25 cellular contexts compared by ENCODE assay signal in genomic region chr19:50549927-50550593, GRCh38. TPM values are rescaled to one million over a fixed set of nuclear protein-coding genes. Genes with fewer than 3 reads are reported as not detected.
DNase-seq lines count a peak whose midpoint lies in the region; ATAC-seq lines count a peak whose summit lies in the region.
"Had no signal": no experiment of that assay in that cellular context is flagged by ENCODE, and none has a peak within 500 bp of the region (broad histone marks: within the 10 kb centered on the region; RNA-seq: fewer than 3 reads in every experiment).

No MANE protein-coding gene starts in this region.

- no peak for ATAC-seq in HG02571 (IDR thresholded peaks at IDR 0.05; ENCODE audit: unreplicated experiment)
- ATAC-seq in GM21528 (IDR thresholded peaks at IDR 0.05; ENCODE audit: low FRiP score, unreplicated experiment), result no peak
- ATAC-seq: activated CD4-positive, CD25-positive, alpha-beta regulatory T cell treated with anti-CD3 and anti-CD28 coated beads, Interleukin-2, amount 50 U/mL, for 24 hours; activated T-cell treated with anti-CD3 and anti-CD28 coated beads, Interleukin-2, amount 50 U/mL, for 72 hours; HCT116; sciatic nerve had no signal

- peaks cover 11% of the 10 kb centered on the region; the same call in 1 of the 2 replicates for H3K9me3 ChIP-seq in HUES64 (ENCODE audit: insufficient read depth, low read depth, low read length)

- H3K4me1 ChIP-seq in HUES64 (ENCODE audit: insufficient read depth, low read length), result no peaks in the 10 kb centered on the region
- H3K4me1 ChIP-seq: parathyroid adenoma had no signal

- H3K27ac ChIP-seq in HUES64 (ENCODE audit: low read depth, low read length), result no peak overlapping the region
- peak overlapping the region; percentile 94 for H3K27ac ChIP-seq in caudate nucleus (ENCODE audit: low read depth, low read length)
- H3K27ac ChIP-seq in layer of hippocampus (ENCODE audit: low read depth, low read length), result peak overlapping the region; percentile 92
- peak overlapping the region; percentile 96 for H3K27ac ChIP-seq in temporal lobe (ENCODE audit: low read depth, low read length)
- H3K27ac ChIP-seq: parathyroid adenoma had no signal

- 80% methylated on average over 17 of the region's 17 CpGs for WGBS in HUES64

- peak overlapping the region; percentile 52; the same call in 1 of the 2 replicates for H3K4me3 ChIP-seq in HUES64 (ENCODE audit: low read length)

- H3K27me3 ChIP-seq in HUES64 (ENCODE audit: insufficient read depth, low read length) (peaks cover 50% of the 10 kb centered on the region), layer of hippocampus (ENCODE audit: control insufficient read depth, insufficient read depth, low read length) (no peaks in the 10 kb centered on the region)

- peak in 3 of 61 donors; percentile 18 to 48 (median 47) for DNase-seq in caudate nucleus (lab: John Stamatoyannopoulos, UW)
- DNase-seq in Kasumi-1 (lab: John Stamatoyannopoulos, UW), result no peak
- DNase-seq in NCI-H226, result no peak
- DNase-seq: activated naive CD4-positive, alpha-beta T cell treated with anti-CD3 and anti-CD28 coated beads, Interleukin-2, amount 10 ng/mL, durations not matched to agents 7 days and 5 days; activated T-cell treated with anti-CD3 and anti-CD28 coated beads, Interleukin-2, amount 50 U/mL, for 72 hours; CD4-positive, CD25-positive, alpha-beta regulatory T cell; GDM1; MV-4-11; NCI-H1694; NCI-H774; SHP77; SW 1271 had no signal

- no peak overlapping the region for H3K9ac ChIP-seq in HUES64 (ENCODE audit: low read depth, low read length)
- H3K9ac ChIP-seq: parathyroid adenoma had no signal

- no peaks in the 10 kb centered on the region for H3K36me3 ChIP-seq in HUES64 (ENCODE audit: insufficient read depth, low read length)

RNA-seq across cellular contexts. Expression of gene LRRC4B, which starts 18.2 kb away (rescaled TPM):
- 7.8 TPM for polyA plus RNA-seq in HUES64 (2013, experiment 1 of 2)
- 14.3 TPM for polyA plus RNA-seq in HUES64 (2013, experiment 2 of 2)
- total RNA-seq in temporal lobe, result 67.4 TPM
- total RNA-seq: CD4-positive, CD25-positive, alpha-beta regulatory T cell; HT-29; lung microvascular endothelial cell had no signal
- polyA plus RNA-seq: CD4-positive, CD25-positive, alpha-beta regulatory T cell had no signal

RNA-seq across cellular contexts. Expression of gene ASPDH, which starts 36.3 kb away (rescaled TPM):
- polyA plus RNA-seq in HUES64 (2013, experiment 1 of 2), result not detected
- polyA plus RNA-seq in HUES64 (2013, experiment 2 of 2), result not detected
- 0.98 TPM for total RNA-seq in temporal lobe
- total RNA-seq: activated T-cell treated with anti-CD3 and anti-CD28 coated beads, Interleukin-2, amount 50 U/mL, for 72 hours; CD4-positive, CD25-positive, alpha-beta regulatory T cell; HT-29; kidney epithelial cell; lung microvascular endothelial cell; sciatic nerve; subcutaneous adipose tissue had no signal
- polyA plus RNA-seq: CD4-positive, CD25-positive, alpha-beta regulatory T cell had no signal

RNA-seq across cellular contexts. Expression of gene JOSD2, which starts 39.1 kb away (rescaled TPM):
- 4.0 TPM for polyA plus RNA-seq in HUES64 (2013, experiment 1 of 2)
- polyA plus RNA-seq in HUES64 (2013, experiment 2 of 2), result 3.7 TPM
- 6.1 TPM for total RNA-seq in temporal lobe
